In genomic region chr17:66255112-66255511, GRCh38 we compare ENCODE assay signal across 8 cellular contexts. TPM values are rescaled to one million over a fixed set of nuclear protein-coding genes. Genes with fewer than 3 reads are reported as not detected.
DNase-seq lines count a peak whose midpoint lies in the region; ATAC-seq and TF ChIP-seq lines count a peak whose summit lies in the region.

No MANE protein-coding gene starts in this region.

- H3K36me3 ChIP-seq in MG63 (no peaks in the 10 kb centered on the region), brain microvascular endothelial cell (replicated peaks) (no peaks in the 10 kb centered on the region)

- in situ Hi-C loops in brain microvascular endothelial cell (cut with HindIII; ENCODE audit: low pct_ligation_motif_present, low sequenced_read_pairs): no loop called here

- TF ChIP-seq CTCF in brain microvascular endothelial cell (IDR thresholded peaks at IDR 0.05; ENCODE audit: low read depth, low read length, missing control alignments): peak; percentile 76

- H3K9me3 ChIP-seq in MG63: no peaks in the 10 kb centered on the region

- H3K9me3 Mint-ChIP-seq in stimulated activated naive CD8-positive, alpha-beta T cell treated with anti-CD3 and anti-CD28 coated beads, Interleukin-15, amount 100 ng/mL, for 72 hours: no peaks in the 10 kb centered on the region

- H3K27me3 ChIP-seq in MG63 (no peaks in the 10 kb centered on the region), brain microvascular endothelial cell (replicated peaks) (no peaks in the 10 kb centered on the region)

- peaks cover 13% of the 10 kb centered on the region for H3K4me1 Mint-ChIP-seq in stimulated activated naive CD8-positive, alpha-beta T cell treated with anti-CD3 and anti-CD28 coated beads, Interleukin-15, amount 100 ng/mL, for 72 hours

- peak overlapping the region; percentile 55 to 67 for H3K4me3 Mint-ChIP-seq in stimulated activated naive CD8-positive, alpha-beta T cell treated with anti-CD3 and anti-CD28 coated beads, Interleukin-15, amount 100 ng/mL, for 72 hours

- H3K27ac Mint-ChIP-seq in stimulated activated naive CD8-positive, alpha-beta T cell treated with anti-CD3 and anti-CD28 coated beads, Interleukin-15, amount 100 ng/mL, for 72 hours: peak overlapping the region in 1 of 2 donors; percentile 90

- DNase-seq in A172 (ENCODE audit: low spot score): peak; percentile 73
- DNase-seq in GDM1 (lab: John Stamatoyannopoulos, UW): peak; percentile 34
- peak; percentile 11 for DNase-seq in MG63
- DNase-seq in SHP77 (lab: John Stamatoyannopoulos, UW): peak; percentile 45 to 48
- peak; percentile 63 for DNase-seq in brain microvascular endothelial cell
- peak; percentile 90 for DNase-seq in inferior parietal cortex (ENCODE audit: extremely low spot score)
- peak; percentile 31 to 47 for DNase-seq in stimulated activated naive CD8-positive, alpha-beta T cell treated with anti-CD3 and anti-CD28 coated beads, Interleukin-15, amount 100 ng/mL, for 72 hours
- no peak for DNase-seq in T1000 (lab: John Stamatoyannopoulos, UW)

- H3K4me3 ChIP-seq in MG63 (no peak overlapping the region), brain microvascular endothelial cell (ENCODE audit: low read depth, low read length) (no peak overlapping the region)

- no peak overlapping the region for H3K27ac ChIP-seq in brain microvascular endothelial cell

- no peaks in the 10 kb centered on the region for H3K27me3 Mint-ChIP-seq in stimulated activated naive CD8-positive, alpha-beta T cell treated with anti-CD3 and anti-CD28 coated beads, Interleukin-15, amount 100 ng/mL, for 72 hours

- ATAC-seq in stimulated activated naive CD8-positive, alpha-beta T cell treated with anti-CD3 and anti-CD28 coated beads, Interleukin-15, amount 100 ng/mL, for 72 hours: peak; percentile 88

RNA-seq across cellular contexts. Expression of gene APOH, which starts 25.9 kb away (rescaled TPM):
- not detected in 2 replicates for total RNA-seq in A172 (2014; rRNA removed; shearing (Covaris generic))
- not detected in 2 replicates for total RNA-seq in MG63 (2014; rRNA removed; shearing (Covaris generic); ENCODE audit: low replicate concordance)

RNA-seq across cellular contexts. Expression of gene PRKCA, which starts 47.3 kb away (rescaled TPM):
- total RNA-seq in A172 (2014; rRNA removed; shearing (Covaris generic)): 21.6 and 24.2 TPM in 2 replicates
- total RNA-seq in MG63 (2014; rRNA removed; shearing (Covaris generic); ENCODE audit: low replicate concordance): 16.6 and 17.3 TPM in 2 replicates
